Comparison of ENCODE assay signal across 8 cellular contexts in genomic region chr20:23143098-23143497, GRCh38. TPM values are rescaled to one million over a fixed set of nuclear protein-coding genes. Genes with fewer than 3 reads are reported as not detected.
A peak's percentile ranks its signal among the peaks of the same experiment; 100 is the strongest.
DNase-seq lines count a peak whose midpoint lies in the region; ATAC-seq, FAIRE-seq and TF ChIP-seq lines count a peak whose summit lies in the region.

No MANE protein-coding gene starts in this region.

- H3K27me3 ChIP-seq in ascending aorta, result no peaks in the 10 kb centered on the region

- peak overlapping the region; percentile 93 to 96 for H3K27ac ChIP-seq in ascending aorta

- H3K9me3 ChIP-seq in ascending aorta, result no peaks in the 10 kb centered on the region

- intact Hi-C loops in ascending aorta (cut with DNase I), result loop anchor here (2.0 to 10.0 kb wide), 3 partner anchors 14 to 282 kb away; partner anchors contain the start of gene NAPB

- H3K4me1 ChIP-seq in ascending aorta, result peaks cover 11 to 51% of the 10 kb centered on the region in 2 donors

- no peaks in the 10 kb centered on the region for H3K36me3 ChIP-seq in ascending aorta

- FAIRE-seq in urothelium cell line (lab: Jason Lieb, UNC), result no peak

- peak; percentile 92 for DNase-seq in CD1c-positive myeloid dendritic cell (ENCODE audit: extremely low spot score)
- DNase-seq in MV-4-11 (lab: John Stamatoyannopoulos, UW), result peak; percentile 91
- peak; percentile 68 to 92 for DNase-seq in ascending aorta (ENCODE audit: low spot score in 2 of 2)
- DNase-seq in kidney tubule cell (ENCODE audit: low spot score), result peak; percentile 80
- DNase-seq in urothelium cell line (ENCODE audit: low spot score), result peak; percentile 82
- no peak for DNase-seq in NCI-H1105 (lab: John Stamatoyannopoulos, UW)
- no peak for DNase-seq in NCI-H1694 treated with DMSO at 0.1 percent for 48 hours (lab: John Stamatoyannopoulos, UW)

- TF ChIP-seq CTCF in ascending aorta (IDR thresholded peaks at IDR 0.05), result no peak

- no peak overlapping the region for H3K4me3 ChIP-seq in ascending aorta

- no peak for ATAC-seq in GM21526 (IDR thresholded peaks at IDR 0.05; ENCODE audit: low FRiP score, unreplicated experiment)

RNA-seq across cellular contexts. Expression of gene CD93, which starts 57.0 kb away (rescaled TPM):
- 206 TPM for total RNA-seq in ascending aorta

Comparison
In these comparisons a context has a peak if more than half of its experiments do, and no peak if none do; other contexts are left out.
1. DNase-seq: peak in CD1c-positive myeloid dendritic cell (single experiment), MV-4-11 (single experiment), ascending aorta (2 of 2), kidney tubule cell (single experiment) and urothelium cell line (single experiment); none in NCI-H1105 (single experiment) and NCI-H1694 treated with DMSO at 0.1 percent for 48 hours (single experiment).